ENCODE assay signal across 9 cellular contexts in genomic region chr2:94986392-94986963, GRCh38. TPM values are rescaled to one million over a fixed set of nuclear protein-coding genes. Genes with fewer than 3 reads are reported as not detected.
A peak's percentile ranks its signal among the peaks of the same experiment; 100 is the strongest.
DNase-seq lines count a peak whose midpoint lies in the region; ATAC-seq and TF ChIP-seq lines count a peak whose summit lies in the region.
"Had no signal": no experiment of that assay in that cellular context is flagged by ENCODE, and none has a peak within 500 bp of the region (broad histone marks: within the 10 kb centered on the region; RNA-seq: fewer than 3 reads in every experiment).

No MANE protein-coding gene starts in this region.

- no peaks in the 10 kb centered on the region for H3K4me1 Mint-ChIP-seq in MCF 10A (ENCODE audit: insufficient read depth, unreplicated experiment)

- no peak overlapping the region for H2AFZ ChIP-seq in DND-41 (ENCODE audit: low read depth, low read length)

- no peaks in the 10 kb centered on the region for H3K36me3 ChIP-seq in DND-41 (ENCODE audit: insufficient read depth, low read length)

- no peaks in the 10 kb centered on the region for H3K79me2 ChIP-seq in DND-41 (ENCODE audit: insufficient read depth, low read length)

- no peak overlapping the region for H3K4me3 Mint-ChIP-seq in MCF 10A (ENCODE audit: unreplicated experiment)

- H3K27me3 Mint-ChIP-seq in MCF 10A (ENCODE audit: insufficient read depth, unreplicated experiment): peaks cover 56% of the 10 kb centered on the region

- intact Hi-C loops in MCF 10A (cut with micrococcal nuclease): loop anchor here (1.0 kb wide), 1 partner anchor 94 kb away; no protein-coding TSS in a partner anchor

- H3K9ac ChIP-seq in DND-41 (ENCODE audit: low read depth, low read length): no peak overlapping the region

- no peaks in the 10 kb centered on the region for H3K9me3 ChIP-seq in DND-41 (ENCODE audit: insufficient read depth, low read length, severe bottlenecking)

- H3K4me2 ChIP-seq in DND-41 (ENCODE audit: insufficient read depth, low read length): no peak overlapping the region

- H4K20me1 ChIP-seq in DND-41 (ENCODE audit: insufficient read depth, low read length): no peaks in the 10 kb centered on the region

- BruUV-seq in MCF 10A (replicated peaks; lab: Mats Ljungman, UMichigan): no TSS peak

- H3K4me1 ChIP-seq in DND-41 (ENCODE audit: insufficient read depth, low read length): no peaks in the 10 kb centered on the region

- no peak overlapping the region for H3K27ac ChIP-seq in DND-41 (ENCODE audit: low read length)

- H3K36me3 Mint-ChIP-seq in MCF 10A (ENCODE audit: insufficient read depth, unreplicated experiment): no peaks in the 10 kb centered on the region
- H3K36me3 Mint-ChIP-seq: activated naive CD4-positive, alpha-beta T cell treated with anti-CD3 and anti-CD28 coated beads, Interleukin-2, amount 50 U/mL, for 72 hours had no signal

- POLR2A ChIA-PET in MCF 10A (lab: Yijun Ruan, JAX): interaction anchor here (0.7 kb wide), 1 partner anchor 16 kb away, joined by 3 read pairs; no protein-coding TSS in a partner anchor

- no peak overlapping the region for H3K27ac Mint-ChIP-seq in MCF 10A (ENCODE audit: low read depth, unreplicated experiment)
- H3K27ac Mint-ChIP-seq: activated naive CD4-positive, alpha-beta T cell treated with anti-CD3 and anti-CD28 coated beads, Interleukin-2, amount 50 U/mL, for 72 hours had no signal

- CTCF ChIA-PET in MCF 10A (lab: Yijun Ruan, JAX): interaction anchor here (0.7 to 3.0 kb wide), 25 partner anchors 7 to 1390 kb away, joined by 3 to 17 read pairs (median 4); no protein-coding TSS in a partner anchor

- no peak overlapping the region for H3K4me3 ChIP-seq in DND-41 (ENCODE audit: low read depth in 1 of 2, low read length in 2 of 2)

- peak; percentile 73 for TF ChIP-seq CTCF in DND-41 (IDR thresholded peaks at IDR 0.05; ENCODE audit: borderline replicate concordance, extremely low read depth, low read length, poor library complexity, severe bottlenecking)
- TF ChIP-seq CTCF in MCF 10A (IDR thresholded peaks at IDR 0.05; ENCODE audit: unreplicated experiment): peak; percentile 68

- DNase-seq in DND-41 (peak; percentile 60), HT-29 (ENCODE audit: low spot score) (peak; percentile 80), RPMI7951 (ENCODE audit: low read depth) (peak; percentile 56), MCF 10A (ENCODE audit: unreplicated experiment) (peak; percentile 64), inferior parietal cortex (ENCODE audit: extremely low spot score) (peak; percentile 81)
- peak; percentile 19 to 42 for DNase-seq in stimulated activated CD4-positive, alpha-beta T cell treated with anti-CD3 and anti-CD28 coated beads, Interleukin-4, amount 100 ng/mL, for 48 hours (ENCODE audit: low read depth in 2 of 2)

- H3K27me3 ChIP-seq in DND-41 (ENCODE audit: insufficient read depth, low read length, poor library complexity): peaks cover 6% of the 10 kb centered on the region

- no peaks in the 10 kb centered on the region for H3K9me3 Mint-ChIP-seq in MCF 10A (ENCODE audit: unreplicated experiment)
- H3K9me3 Mint-ChIP-seq: activated naive CD4-positive, alpha-beta T cell treated with anti-CD3 and anti-CD28 coated beads, Interleukin-2, amount 50 U/mL, for 72 hours had no signal

- ATAC-seq in DND-41 (ENCODE audit: insufficient read depth, low read depth) (peak; percentile 91), GM19438 (IDR thresholded peaks at IDR 0.05; ENCODE audit: low read depth, unreplicated experiment) (peak; percentile 84), GM19467 (IDR thresholded peaks at IDR 0.05; ENCODE audit: unreplicated experiment) (no peak)

RNA-seq across cellular contexts. Expression of gene MAL, which starts 39.0 kb away (rescaled TPM):
- not detected in 2 replicates for total RNA-seq in HT-29 (2014; rRNA removed; shearing (Covaris generic))
- not detected in 2 replicates for total RNA-seq in RPMI7951 (2014; rRNA removed; shearing (Covaris generic))
- total RNA-seq in MCF 10A (2022): not detected in 2 replicates

Comparison
In these comparisons a context has a peak if more than half of its experiments do, and no peak if none do; other contexts are left out.
1. DNase-seq: peak in every context shown above with its lines; median percentile 81 in inferior parietal cortex; 80 in HT-29; 64 in MCF 10A; 60 in DND-41; 56 in RPMI7951; 30 in stimulated activated CD4-positive, alpha-beta T cell treated with anti-CD3 and anti-CD28 coated beads, Interleukin-4, amount 100 ng/mL, for 48 hours.